24 cellular contexts compared by ENCODE assay signal in the genomic region with DNA sequence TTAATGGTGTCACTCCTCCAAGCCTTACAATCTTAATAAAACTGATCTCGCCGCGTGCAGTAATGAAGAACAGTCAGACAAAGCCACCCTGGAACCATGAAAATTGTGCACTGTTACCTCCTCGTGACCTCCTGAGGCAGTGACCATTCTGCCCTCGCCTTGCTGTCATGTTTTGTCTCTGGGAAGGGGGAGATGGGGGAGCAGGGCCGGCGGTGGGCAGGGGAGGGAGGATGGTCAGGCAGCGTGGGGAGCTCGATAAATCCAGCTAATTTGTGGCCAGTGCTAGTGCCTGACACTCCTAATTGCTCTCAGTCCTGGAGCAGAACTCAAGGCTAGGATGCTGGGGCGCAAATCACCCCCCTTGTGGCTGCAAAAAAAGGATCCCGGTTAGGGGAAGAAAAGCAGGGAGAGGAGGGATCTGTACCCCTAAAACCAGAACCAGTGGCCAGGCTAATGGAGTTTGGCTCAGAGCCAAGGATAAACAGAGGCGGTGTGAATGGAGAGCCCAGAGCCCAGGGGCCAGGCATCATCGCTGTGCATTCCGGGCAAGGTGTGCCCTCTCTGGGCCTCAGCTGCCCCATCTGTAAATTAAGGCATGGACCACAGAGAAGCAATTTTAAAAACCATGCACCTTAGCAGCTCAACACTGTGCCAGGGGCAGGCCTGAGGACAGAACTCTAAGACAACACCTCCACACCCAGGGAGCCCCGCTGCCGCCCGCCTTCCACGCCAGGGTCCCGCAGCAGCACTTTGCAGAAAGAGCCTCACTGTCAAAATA.
DNase-seq lines count a peak whose midpoint lies in the region; ATAC-seq and TF ChIP-seq lines count a peak whose summit lies in the region.
"Had no signal": no experiment of that assay in that cellular context is flagged by ENCODE, and none has a peak within 500 bp of the region (broad histone marks: within the 10 kb centered on the region; RNA-seq: fewer than 3 reads in every experiment).

No MANE protein-coding gene starts in this region.

- no peak overlapping the region for H3K4me2 ChIP-seq in H9 (ENCODE audit: insufficient read depth, insufficient read length, low read length)
- no peak overlapping the region for H3K4me2 ChIP-seq in neural progenitor cell
- H3K4me2 ChIP-seq: A549 had no signal

- no peak overlapping the region for H2AFZ ChIP-seq in H9 (ENCODE audit: low read length)
- H2AFZ ChIP-seq in neural progenitor cell (replicated peaks), result no peak overlapping the region

- no peak overlapping the region for H4K8ac ChIP-seq in H9 (replicated peaks; ENCODE audit: insufficient read length, low read depth, low read length)

- no peak overlapping the region for H2BK5ac ChIP-seq in H9 (ENCODE audit: insufficient read length, low read length)

- no peak overlapping the region for H4K91ac ChIP-seq in H9 (ENCODE audit: insufficient read length, low read depth, low read length)

- H3K23me2 ChIP-seq in H9 (ENCODE audit: insufficient read length, low read depth, low read length, poor library complexity, severe bottlenecking), result no peaks in the 10 kb centered on the region

- no peak overlapping the region for H3K23ac ChIP-seq in H9 (ENCODE audit: insufficient read length, low read depth, low read length)

- WGBS in H9 (ENCODE audit: extremely low coverage, insufficient read length, low lambda C conversion rate), result no CpG with 5 or more reads among the region's 19 CpGs

- H3K4ac ChIP-seq in H9 (ENCODE audit: low read depth, low read length), result no peak overlapping the region

- H3K27me3 ChIP-seq in H9 (ENCODE audit: insufficient read depth, low read length) (no peaks in the 10 kb centered on the region), neural progenitor cell (no peaks in the 10 kb centered on the region), foreskin keratinocyte (peaks cover 2% of the 10 kb centered on the region)
- H3K27me3 ChIP-seq: MG63, Peyer's patch had no signal

- H2BK120ac ChIP-seq in H9 (ENCODE audit: low read depth, low read length, poor library complexity, severe bottlenecking), result no peak overlapping the region

- H3F3A ChIP-seq in neural progenitor cell (ENCODE audit: low read depth), result peaks cover 3% of the 10 kb centered on the region

- H3K9me3 ChIP-seq in H9 (ENCODE audit: control insufficient read depth, low read depth, low read length) (no peaks in the 10 kb centered on the region), neural progenitor cell (ENCODE audit: low read depth) (no peaks in the 10 kb centered on the region)
- H3K9me3 ChIP-seq: A549, MG63, Peyer's patch had no signal

- H3K4me3 ChIP-seq in neural progenitor cell, result no peak overlapping the region
- H3K4me3 ChIP-seq: A549, MG63, Peyer's patch, SK-N-MC had no signal

- H3K27ac Mint-ChIP-seq in H9, result peak overlapping the region in 2 of 3 experiments; percentile 89 to 90; a peak in 3 of 7 replicates
- peak overlapping the region in 3 of 5 experiments; percentile 12 to 62 (median 17) for H3K27ac Mint-ChIP-seq in brain
- H3K27ac Mint-ChIP-seq in neural progenitor cell, result peak overlapping the region; percentile 21
- H3K27ac Mint-ChIP-seq: CD4-positive, alpha-beta memory T cell had no signal

- no peak for DNase-seq in H9
- DNase-seq in neural progenitor cell (ENCODE audit: low spot score), result no peak
- DNase-seq in foreskin keratinocyte, result no peak
- no peak for DNase-seq in activated naive CD4-positive, alpha-beta T cell treated with anti-CD3 and anti-CD28 coated beads, Interleukin-2, amount 50 U/mL, for 16 hours
- no peak for DNase-seq in stimulated activated naive CD4-positive, alpha-beta T cell treated with Interleukin-2 at 50 U/mL for 16 hours (lab: John Stamatoyannopoulos, UW)
- DNase-seq in GF-D8 (lab: John Stamatoyannopoulos, UW), result no peak
- DNase-seq: C1 segment of cervical spinal cord; CD4-positive, alpha-beta memory T cell; COR-L47; DMS53; GOT3; KG1; MG63; NCI-H1105 treated with DMSO at 0.1 percent for 48 hours; NCI-H2029; NCI-H526 treated with DMSO at 0.1 percent for 48 hours; Peyer's patch; SHP77 treated with DMSO at 0.1 percent for 48 hours had no signal

- no peaks in the 10 kb centered on the region for H3K36me3 Mint-ChIP-seq in H9 (ENCODE audit: insufficient read depth in 1 of 3, low read depth in 3 of 3)
- no peaks in the 10 kb centered on the region for H3K36me3 Mint-ChIP-seq in brain
- peaks cover 3% of the 10 kb centered on the region for H3K36me3 Mint-ChIP-seq in neural progenitor cell
- H3K36me3 Mint-ChIP-seq: CD4-positive, alpha-beta memory T cell had no signal

- no peak overlapping the region for H2BK15ac ChIP-seq in H9 (ENCODE audit: low read depth, low read length)

- H3K18ac ChIP-seq in H9 (ENCODE audit: insufficient read length, low read depth, low read length), result no peak overlapping the region

- no peak overlapping the region for H2BK12ac ChIP-seq in H9 (ENCODE audit: insufficient read length, low read depth, low read length)

- H3K27me3 Mint-ChIP-seq in H9 (ENCODE audit: low read depth), result no peaks in the 10 kb centered on the region
- H3K27me3 Mint-ChIP-seq in brain, result peaks cover 3% of the 10 kb centered on the region
- H3K27me3 Mint-ChIP-seq in neural progenitor cell (ENCODE audit: insufficient read depth, low read depth), result peaks cover 8% of the 10 kb centered on the region

- H2BK20ac ChIP-seq in H9 (ENCODE audit: low read depth, low read length, poor library complexity, severe bottlenecking), result no peak overlapping the region

- H3K4me1 ChIP-seq in H9 (ENCODE audit: insufficient read depth, low read length) (no peaks in the 10 kb centered on the region; the same call in 1 of the 2 replicates), neural progenitor cell (peaks cover 19% of the 10 kb centered on the region), foreskin keratinocyte (no peaks in the 10 kb centered on the region)
- H3K4me1 ChIP-seq: A549, Peyer's patch had no signal

- ATAC-seq in foreskin keratinocyte, result no peak
- ATAC-seq: A549, HCT116 had no signal

- H4K20me1 ChIP-seq in H9 (ENCODE audit: control insufficient read depth, insufficient read depth, insufficient read length) (no peaks in the 10 kb centered on the region), neural progenitor cell (ENCODE audit: low read depth) (peaks cover 87% of the 10 kb centered on the region)

- H3K4me3 Mint-ChIP-seq in H9 (no peak overlapping the region; a peak in 1 of 5 replicates), brain (peak overlapping the region in 1 of 5 experiments; percentile 38), neural progenitor cell (no peak overlapping the region)
- H3K4me3 Mint-ChIP-seq: CD4-positive, alpha-beta memory T cell had no signal

- H3K4me1 Mint-ChIP-seq in H9, result peaks cover 31 to 38% of the 10 kb centered on the region in 2 experiments
- peaks cover 84% of the 10 kb centered on the region for H3K4me1 Mint-ChIP-seq in brain
- H3K4me1 Mint-ChIP-seq in neural progenitor cell, result peaks cover 85% of the 10 kb centered on the region
- H3K4me1 Mint-ChIP-seq: CD4-positive, alpha-beta memory T cell had no signal

- no peak for TF ChIP-seq RAD21 in Ishikawa (IDR thresholded peaks at IDR 0.05; ENCODE audit: low read depth)

- H3K27ac ChIP-seq in H9 (ENCODE audit: insufficient read length, low read depth, low read length) (no peak overlapping the region), neural progenitor cell (no peak overlapping the region), foreskin keratinocyte (no peak overlapping the region)
- H3K27ac ChIP-seq: A549, HL-60, Peyer's patch, SK-N-MC had no signal

- H3K14ac ChIP-seq in H9 (ENCODE audit: insufficient read depth, low read length), result no peak overlapping the region

- H3K56ac ChIP-seq in H9 (ENCODE audit: insufficient read length, low read depth, low read length), result no peak overlapping the region

- H3K79me1 ChIP-seq in H9 (ENCODE audit: insufficient read depth, low read depth, low read length, poor library complexity, severe bottlenecking), result no peaks in the 10 kb centered on the region

- TF ChIP-seq EP300 in Ishikawa (IDR thresholded peaks at IDR 0.05; ENCODE audit: borderline replicate concordance), result no peak

- H3K9me3 Mint-ChIP-seq in H9, result no peaks in the 10 kb centered on the region
- peaks cover 0 to 3% (median 0%) of the 10 kb centered on the region in 5 experiments for H3K9me3 Mint-ChIP-seq in brain
- H3K9me3 Mint-ChIP-seq in neural progenitor cell, result no peaks in the 10 kb centered on the region
- H3K9me3 Mint-ChIP-seq: CD4-positive, alpha-beta memory T cell had no signal

- no peaks in the 10 kb centered on the region for H3K36me3 ChIP-seq in neural progenitor cell
- H3K36me3 ChIP-seq: MG63, Peyer's patch had no signal

- H3K79me2 ChIP-seq in H9 (ENCODE audit: insufficient read depth, low read length), result no peaks in the 10 kb centered on the region; the same call in 1 of the 2 replicates
- peaks cover 62% of the 10 kb centered on the region for H3K79me2 ChIP-seq in neural progenitor cell (ENCODE audit: low read depth)

- no peak overlapping the region for H3T11ph ChIP-seq in H9 (ENCODE audit: low read length)

- H3K9ac ChIP-seq in H9 (ENCODE audit: extremely low read depth, insufficient read length, low read length), result no peak overlapping the region
- H3K9ac ChIP-seq in neural progenitor cell, result no peak overlapping the region

- H2AK5ac ChIP-seq in H9 (ENCODE audit: insufficient read length, low read length), result no peak overlapping the region

- TF ChIP-seq CTCF in H9 (conservative IDR thresholded peaks at IDR 0.05), result no peak
- TF ChIP-seq CTCF in brain (conservative IDR thresholded peaks at IDR 0.05), result no peak
- TF ChIP-seq CTCF in neural progenitor cell (IDR thresholded peaks at IDR 0.05), result no peak
- TF ChIP-seq CTCF in foreskin keratinocyte (conservative IDR thresholded peaks at IDR 0.05), result no peak

- H4K5ac ChIP-seq in H9 (ENCODE audit: insufficient read length, low read depth, low read length), result no peak overlapping the region

TF ChIP-seq in Ishikawa, 13 proteins besides CTCF, POLR2A, EP300 and RAD21:
- TF ChIP-seq CREB1 (IDR thresholded peaks at IDR 0.05; ENCODE audit: low read depth), result no peak
- TF ChIP-seq NFIC (IDR thresholded peaks at IDR 0.05), result peak; percentile 54

Comparison
In these comparisons a context has a peak if more than half of its experiments do, and no peak if none do; other contexts are left out.
1. H3K27ac Mint-ChIP-seq: peak in every context shown above with its lines; median percentile 90 in H9; 21 in neural progenitor cell; 17 in brain.